8 cellular contexts compared by ENCODE assay signal in the genomic region with DNA sequence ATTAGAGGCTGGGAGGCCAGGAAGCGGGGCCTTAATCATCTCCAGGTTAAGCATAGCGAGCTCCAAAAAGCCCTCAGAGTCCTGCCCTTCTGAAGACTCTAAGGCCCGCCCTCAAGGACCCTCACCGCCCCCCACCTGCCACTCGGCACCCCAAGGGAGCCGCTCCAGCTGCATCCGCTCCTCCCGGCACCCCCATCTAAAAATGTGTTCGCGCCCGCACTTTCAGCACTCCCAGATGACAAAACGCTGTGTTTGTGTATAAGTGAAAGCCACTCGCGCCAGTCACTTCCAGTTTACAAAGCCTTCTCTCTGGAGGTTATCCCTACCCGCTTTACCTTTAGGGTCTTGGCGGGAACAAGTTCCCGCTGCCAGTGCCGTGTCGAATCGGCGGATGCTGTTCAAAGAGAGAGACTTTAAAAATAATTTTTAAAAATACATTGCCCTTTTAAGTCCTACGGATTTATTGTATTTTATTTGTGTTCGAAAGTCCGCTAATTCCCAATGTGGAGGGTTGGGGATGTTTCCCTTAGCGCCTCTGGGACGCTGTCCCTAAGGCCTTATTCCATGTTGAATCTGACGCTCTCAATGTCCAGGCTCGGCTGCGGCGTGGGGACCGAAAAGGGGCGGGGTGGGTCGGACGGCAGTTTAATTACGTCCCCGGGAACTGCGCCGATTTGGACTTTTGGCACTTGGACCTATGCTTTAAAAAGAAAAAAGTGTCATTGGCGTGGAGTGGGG. TPM values are rescaled to one million over a fixed set of nuclear protein-coding genes. Genes with fewer than 3 reads are reported as not detected.
A peak's percentile ranks its signal among the peaks of the same experiment; 100 is the strongest.
DNase-seq lines count a peak whose midpoint lies in the region; ATAC-seq and TF ChIP-seq lines count a peak whose summit lies in the region.

A gene (minus strand): TSS at position 64 of the 738 bp plus-strand sequence. CDS start 900 bp downstream, outside the sequence.
A gene with protein sequence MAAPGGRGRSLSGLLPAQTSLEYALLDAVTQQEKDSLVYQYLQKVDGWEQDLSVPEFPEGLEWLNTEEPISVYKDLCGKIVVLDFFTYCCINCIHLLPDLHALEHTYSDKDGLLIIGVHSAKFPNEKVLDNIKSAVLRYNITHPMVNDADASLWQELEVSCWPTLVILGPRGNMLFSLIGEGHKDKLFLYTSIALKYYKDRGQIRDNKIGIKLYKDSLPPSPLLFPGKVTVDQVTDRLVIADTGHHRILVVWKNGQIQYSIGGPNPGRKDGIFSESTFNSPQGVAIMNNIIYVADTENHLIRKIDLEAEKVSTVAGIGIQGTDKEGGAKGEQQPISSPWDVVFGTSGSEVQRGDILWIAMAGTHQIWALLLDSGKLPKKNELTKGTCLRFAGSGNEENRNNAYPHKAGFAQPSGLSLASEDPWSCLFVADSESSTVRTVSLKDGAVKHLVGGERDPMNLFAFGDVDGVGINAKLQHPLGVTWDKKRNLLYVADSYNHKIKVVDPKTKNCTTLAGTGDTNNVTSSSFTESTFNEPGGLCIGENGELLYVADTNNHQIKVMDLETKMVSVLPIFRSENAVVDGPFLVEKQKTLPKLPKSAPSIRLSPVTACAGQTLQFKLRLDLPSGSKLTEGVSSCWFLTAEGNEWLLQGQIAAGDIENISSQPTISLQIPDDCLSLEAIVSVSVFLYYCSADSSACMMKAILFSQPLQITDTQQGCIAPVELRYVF (plus strand): TSS at position 643 of the 738 bp plus-strand sequence. CDS start 212 bp downstream, outside the sequence.

- ATAC-seq in GM18511 (IDR thresholded peaks at IDR 0.05; ENCODE audit: unreplicated experiment) (peak; percentile 55), HG03097 (IDR thresholded peaks at IDR 0.05; ENCODE audit: low FRiP score, unreplicated experiment) (peak; percentile 30)

- TF ChIP-seq CTCF in kidney epithelial cell (IDR thresholded peaks at IDR 0.05; ENCODE audit: insufficient read depth, low read length, poor library complexity, severe bottlenecking): no peak

- DNase-seq in 8988T: peak; percentile 17
- DNase-seq in NCI-H345 treated with DMSO at 0.1 percent for 48 hours (lab: John Stamatoyannopoulos, UW; ENCODE audit: unreplicated experiment): peak; percentile 74
- peak; percentile 59 for DNase-seq in activated CD4-positive, CD25-positive, alpha-beta regulatory T cell treated with anti-CD3 and anti-CD28 coated beads, Interleukin-2, amount 50 U/mL, for 72 hours
- DNase-seq in cerebellar cortex (ENCODE audit: low spot score): peak; percentile 83
- no peak for DNase-seq in kidney epithelial cell (ENCODE audit: low read depth)
- peak; percentile 38 to 49 for DNase-seq in stimulated activated CD4-positive, alpha-beta T cell treated with anti-CD3 and anti-CD28 coated beads, Interleukin-15, amount 100 ng/mL, for 1 hour (ENCODE audit: low read depth in 1 of 2, low spot score in 1 of 2)

- peak within 1 kb of the TSS; percentile 98 for H3K4me3 ChIP-seq in kidney epithelial cell (ENCODE audit: low read depth, low read length)

- H3K36me3 ChIP-seq in kidney epithelial cell (ENCODE audit: control insufficient read depth, insufficient read depth, low read length): no peaks in the 10 kb centered on the region

- no peaks in the 10 kb centered on the region for H3K27me3 ChIP-seq in kidney epithelial cell (ENCODE audit: control insufficient read depth, insufficient read depth, low read length)

RNA-seq across cellular contexts. Expression of the first gene that starts in this region (rescaled TPM):
- total RNA-seq in kidney epithelial cell: 9.9 and 11.7 TPM in 2 replicates

RNA-seq across cellular contexts. Expression of the second gene that starts in this region (rescaled TPM):
- 46.3 and 51.8 TPM in 2 replicates for total RNA-seq in kidney epithelial cell
